ENCODE assay signal across 8 cellular contexts in the genomic region with DNA sequence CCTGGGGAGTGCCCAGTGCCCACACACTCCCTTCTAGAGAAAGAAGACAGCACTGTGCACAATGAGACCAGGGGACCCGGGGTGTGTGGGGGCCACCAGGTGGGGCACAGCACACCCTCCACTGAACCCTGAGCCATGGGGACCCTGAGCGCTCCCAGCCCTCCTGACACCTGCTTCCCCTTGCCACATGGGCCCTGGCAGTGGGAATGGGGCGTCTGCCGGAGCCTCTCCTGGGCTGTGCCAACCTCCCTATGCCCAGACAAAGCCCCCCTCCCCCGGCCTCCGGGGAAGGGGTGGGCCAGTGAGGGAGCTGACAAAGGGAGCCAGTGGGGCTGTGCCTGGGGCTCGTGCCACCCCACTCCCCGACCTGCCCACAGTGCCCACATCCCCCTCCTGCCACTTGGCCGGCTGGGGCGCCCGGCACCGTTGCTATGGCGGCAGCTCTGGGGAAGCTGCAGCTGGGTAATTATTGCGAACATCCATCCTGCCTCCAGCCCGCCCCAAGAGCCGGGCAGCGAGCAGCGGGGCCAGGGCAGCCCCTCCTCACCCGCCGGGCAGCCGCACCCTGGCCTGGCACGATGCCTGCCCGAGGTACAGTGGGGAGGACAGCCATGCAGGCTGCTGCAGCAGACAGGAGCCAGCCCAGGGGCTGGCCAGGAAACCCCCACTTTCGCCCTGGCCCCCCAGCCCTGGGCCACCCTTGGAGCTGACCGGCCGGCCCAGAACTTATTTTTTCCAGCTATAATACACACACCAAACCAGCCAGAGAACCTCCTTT. TPM values are rescaled to one million over a fixed set of nuclear protein-coding genes. Genes with fewer than 3 reads are reported as not detected.
DNase-seq lines count a peak whose midpoint lies in the region; ATAC-seq, FAIRE-seq and TF ChIP-seq lines count a peak whose summit lies in the region.

No MANE protein-coding gene starts in this region.

- H3K4me3 ChIP-seq in spleen, result peak overlapping the region in 3 of 8 donors; percentile 9 to 51 (median 15)

- peaks cover 0 to 24% (median 9%) of the 10 kb centered on the region in 7 donors for H3K27me3 ChIP-seq in spleen (replicated peaks in 1 of 7)

- TF ChIP-seq CTCF in spleen (IDR thresholded peaks at IDR 0.05 in 8 of 11, conservative IDR thresholded peaks at IDR 0.05 in 3 of 11), result no peak
- no peak for TF ChIP-seq CTCF in GM10248 (IDR thresholded peaks at IDR 0.05; ENCODE audit: control extremely low read depth, extremely low read depth, low read depth, missing control alignments)

- intact Hi-C loops in spleen (cut with DNase I; ENCODE audit: low total_unique reads), result no loop called here

- H3K36me3 ChIP-seq in spleen, result no peaks in the 10 kb centered on the region

- no peak for FAIRE-seq in frontal cortex (lab: Jason Lieb, UNC)

- WGBS in spleen, 5 donors, result 8 to 13% (median 12%) methylated on average over 12 to 26 of the region's 26 CpGs

- H3K27ac ChIP-seq in spleen, result no peak overlapping the region

- peaks cover 4 to 21% (median 18%) of the 10 kb centered on the region in 6 donors for H3K4me1 ChIP-seq in spleen

- TF ChIP-seq POLR2A in spleen (IDR thresholded peaks at IDR 0.05), result no peak

- DNase-seq in CD1c-positive myeloid dendritic cell (ENCODE audit: extremely low spot score) (peak; percentile 24), H4 (ENCODE audit: low spot score) (peak; percentile 52), NCI-H510A treated with DMSO at 0.1 percent for 48 hours (lab: John Stamatoyannopoulos, UW) (peak; percentile 73), frontal cortex (ENCODE audit: low spot score in 2 of 2) (peak; percentile 73), spleen (peak; percentile 79), GM10248 (ENCODE audit: extremely low spot score) (no peak)

- no peaks in the 10 kb centered on the region for H3K9me3 ChIP-seq in spleen

- POLR2A ChIA-PET in GM10248 (lab: Yijun Ruan, JAX), result interaction anchor here (0.6 to 0.8 kb wide), 3 partner anchors 18 to 1106 kb away, joined by 4 to 6 read pairs (median 5); no protein-coding TSS in a partner anchor

- CTCF ChIA-PET in GM10248 (lab: Yijun Ruan, JAX), result interaction anchor here (0.8 to 4.0 kb wide), 10 partner anchors 8 to 151 kb away, joined by 3 to 20 read pairs (median 4); partner anchors contain the start of gene C20orf203

- ATAC-seq in HG03095 (IDR thresholded peaks at IDR 0.05; ENCODE audit: unreplicated experiment), result no peak
- no peak for ATAC-seq in HG02981 (IDR thresholded peaks at IDR 0.05; ENCODE audit: unreplicated experiment)

RNA-seq across cellular contexts. Expression of gene NOL4L, which starts 41.9 kb away (rescaled TPM):
- total RNA-seq in H4 (2014; rRNA removed; shearing (Covaris generic)), result 10.6 and 13.0 TPM in 2 replicates
- total RNA-seq in frontal cortex (13.0 TPM), spleen (10 to 100 TPM; 25.3 to 45.4 (median 34.9) TPM)
- polyA plus RNA-seq in spleen, result 1 to 10 TPM; 3.4 to 8.4 (median 4.2) TPM

RNA-seq across cellular contexts. Expression of gene C20orf203, which starts 46.7 kb away (rescaled TPM):
- not detected in 2 replicates for total RNA-seq in H4 (2014; rRNA removed; shearing (Covaris generic))
- total RNA-seq in frontal cortex (under 0.01 TPM), spleen (under 1 TPM in 5 of 7 donors, not detected in 2; 0.10 to 0.82 (median 0.26) TPM)
- under 1 TPM; 0.03 to 0.06 (median 0.04) TPM for polyA plus RNA-seq in spleen
